Comparison of ENCODE assay signal across 18 cellular contexts in genomic region chr13:79231887-79232286, GRCh38.
"Had no signal": no experiment of that assay in that cellular context is flagged by ENCODE, and none has a peak within 500 bp of the region (broad histone marks: within the 10 kb centered on the region; RNA-seq: fewer than 3 reads in every experiment).

No MANE protein-coding gene starts in this region.

- H3K4me3 Mint-ChIP-seq: naive thymus-derived CD8-positive, alpha-beta T cell; type B pancreatic cell had no signal

- H3K4me1 Mint-ChIP-seq: naive thymus-derived CD8-positive, alpha-beta T cell had no signal

- H3K27me3 Mint-ChIP-seq: progenitor cell of endocrine pancreas, type B pancreatic cell had no signal

- DNase-seq: effector memory CD4-positive, alpha-beta T cell; esophagus squamous epithelium; foreskin fibroblast; glutamatergic neuron; islet precursor cell; mucosa of descending colon; naive thymus-derived CD8-positive, alpha-beta T cell; ovary; right cardiac atrium; stimulated activated CD4-positive, alpha-beta T cell treated with anti-CD3 and anti-CD28 coated beads, Interleukin-2, amount 100 ng/mL, for 48 hours; stimulated activated naive CD8-positive, alpha-beta T cell treated with anti-CD3 and anti-CD28 coated beads, Interleukin-15, Interleukin-2, amounts not matched to agents 100 U/mL and 50 U/mL, for 24 hours; thyroid gland had no signal

- H3K4me2 ChIP-seq: smooth muscle cell had no signal

- H3K9me3 ChIP-seq: esophagus squamous epithelium, mucosa of descending colon, ovary, suprapubic skin, thyroid gland had no signal

- ATAC-seq: gastroesophageal sphincter; left lobe of liver; mucosa of descending colon; naive thymus-derived CD8-positive, alpha-beta T cell; right cardiac atrium; stimulated activated naive CD8-positive, alpha-beta T cell treated with anti-CD3 and anti-CD28 coated beads, Interleukin-15, Interleukin-2, amounts not matched to agents 100 U/mL and 50 U/mL, for 24 hours had no signal

- H3K4me1 ChIP-seq: esophagus squamous epithelium, gastroesophageal sphincter, suprapubic skin, thyroid gland had no signal

- H3K36me3 Mint-ChIP-seq: naive thymus-derived CD8-positive, alpha-beta T cell; type B pancreatic cell had no signal

- H3K27me3 ChIP-seq: esophagus squamous epithelium, gastroesophageal sphincter, ovary, suprapubic skin, thyroid gland had no signal

- H3K36me3 ChIP-seq: esophagus squamous epithelium, gastroesophageal sphincter, ovary, suprapubic skin, thyroid gland had no signal

- H3K27ac ChIP-seq: esophagus squamous epithelium, gastroesophageal sphincter, ovary, suprapubic skin, thyroid gland had no signal

- H3K27ac Mint-ChIP-seq: naive thymus-derived CD8-positive, alpha-beta T cell; progenitor cell of endocrine pancreas; type B pancreatic cell had no signal

- H3K4me3 ChIP-seq: esophagus squamous epithelium, gastroesophageal sphincter, mucosa of descending colon, ovary, smooth muscle cell, suprapubic skin, thyroid gland had no signal
